Comparison of ENCODE assay signal across 16 cellular contexts in the genomic region with DNA sequence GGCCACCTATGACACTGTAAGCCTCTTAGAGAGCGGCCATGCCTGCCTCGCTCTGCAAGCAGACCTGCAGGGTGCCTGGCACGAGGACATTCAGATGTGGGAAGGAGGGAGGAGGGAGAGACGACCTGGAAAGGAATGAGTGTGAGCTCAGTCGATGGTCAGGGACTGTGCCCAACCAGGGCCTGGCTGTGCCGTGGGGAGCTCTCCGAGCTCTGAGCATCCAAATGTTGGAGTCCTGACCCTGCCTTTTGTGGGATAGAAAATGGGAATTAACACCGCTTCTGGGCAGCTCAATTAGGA. TPM values are rescaled to one million over a fixed set of nuclear protein-coding genes. Genes with fewer than 3 reads are reported as not detected.
DNase-seq lines count a peak whose midpoint lies in the region; ATAC-seq, FAIRE-seq and TF ChIP-seq lines count a peak whose summit lies in the region.
"Had no signal": no experiment of that assay in that cellular context is flagged by ENCODE, and none has a peak within 500 bp of the region (broad histone marks: within the 10 kb centered on the region; RNA-seq: fewer than 3 reads in every experiment).

No MANE protein-coding gene starts in this region.

- no TSS peak for BruUV-seq in PC-3 (replicated peaks; lab: Mats Ljungman, UMichigan)

- no peaks in the 10 kb centered on the region for H3K9me3 ChIP-seq in CD4-positive, CD25-positive, alpha-beta regulatory T cell (ENCODE audit: control insufficient read depth in 2 of 2, low read length in 2 of 2)
- no peaks in the 10 kb centered on the region for H3K9me3 ChIP-seq in PC-3 (ENCODE audit: low read length)
- H3K9me3 ChIP-seq in endodermal cell (ENCODE audit: control insufficient read depth, low read length) = no peaks in the 10 kb centered on the region
- peaks cover 0 to 2% of the 10 kb centered on the region in 2 donors for H3K9me3 ChIP-seq in neuronal stem cell (replicated peaks in 1 of 2; ENCODE audit: control insufficient read depth in 2 of 2, insufficient read depth in 1 of 2, low read depth in 1 of 2, low read length in 2 of 2)
- H3K9me3 ChIP-seq: prostate gland had no signal

- H3K23ac ChIP-seq in neuronal stem cell (ENCODE audit: low read depth, low read length, poor library complexity) = peak overlapping the region; percentile 32

- peak overlapping the region; percentile 4 for H2BK5ac ChIP-seq in neuronal stem cell (ENCODE audit: low read length)

- POLR2A ChIA-PET in PC-3 (lab: Charles Lee; ENCODE audit: unreplicated experiment) = no interaction called here

- H3K14ac ChIP-seq in neuronal stem cell (ENCODE audit: low read length) = no peak overlapping the region

- no peak overlapping the region for H3K4me3 ChIP-seq in CD4-positive, CD25-positive, alpha-beta regulatory T cell (ENCODE audit: low read depth, low read length)
- H3K4me3 ChIP-seq in PC-3 (ENCODE audit: low read length) = no peak overlapping the region
- no peak overlapping the region for H3K4me3 ChIP-seq in endodermal cell (ENCODE audit: low read length)
- no peak overlapping the region for H3K4me3 ChIP-seq in neuronal stem cell (ENCODE audit: low read length in 2 of 2)
- H3K4me3 ChIP-seq: GM23248, prostate gland had no signal

- peak overlapping the region; percentile 89 for H3K9ac ChIP-seq in PC-3 (ENCODE audit: low read length)
- H3K9ac ChIP-seq in endodermal cell (ENCODE audit: extremely low read depth, low read length, poor library complexity, severe bottlenecking) = no peak overlapping the region
- peak overlapping the region; percentile 84 for H3K9ac ChIP-seq in neuronal stem cell (ENCODE audit: low read depth, low read length, poor library complexity)

- H3K79me1 ChIP-seq in neuronal stem cell (ENCODE audit: low read depth, low read length) = no peaks in the 10 kb centered on the region

- ATAC-seq in CD4-positive, CD25-positive, alpha-beta regulatory T cell (ENCODE audit: low read depth in 2 of 2) = no peak
- ATAC-seq in PC-3 = no peak
- ATAC-seq in stimulated activated naive CD8-positive, alpha-beta T cell treated with anti-CD3 and anti-CD28 coated beads, Interleukin-15, Interleukin-2, amounts not matched to agents 100 U/mL and 50 U/mL, for 24 hours = no peak

- intact Hi-C loops in PC-3 (cut with micrococcal nuclease) = loop anchor here (1.0 kb wide), 1 partner anchor 51 kb away; no protein-coding TSS in a partner anchor

- H2AFZ ChIP-seq in PC-3 (ENCODE audit: low read length) = no peak overlapping the region
- peak overlapping the region; percentile 90 for H2AFZ ChIP-seq in neuronal stem cell (ENCODE audit: low read length)

- peaks cover 8% of the 10 kb centered on the region for H4K20me1 ChIP-seq in PC-3 (ENCODE audit: low read length)

- H3K79me2 ChIP-seq in PC-3 (ENCODE audit: low read length) = peaks cover 8% of the 10 kb centered on the region

- H2BK12ac ChIP-seq in neuronal stem cell (ENCODE audit: low read length) = peak overlapping the region; percentile 8

- H3K18ac ChIP-seq in neuronal stem cell (ENCODE audit: low read length) = peak overlapping the region; percentile 95

- H3K9me2 ChIP-seq in PC-3 (replicated peaks; ENCODE audit: low read length) = no peaks in the 10 kb centered on the region

- H3K27me3 ChIP-seq in CD4-positive, CD25-positive, alpha-beta regulatory T cell (ENCODE audit: control insufficient read depth, insufficient read depth, low read length) = no peaks in the 10 kb centered on the region
- H3K27me3 ChIP-seq in PC-3 (ENCODE audit: low read length) (no peaks in the 10 kb centered on the region), endodermal cell (ENCODE audit: control insufficient read depth, insufficient read depth, low read length, poor library complexity, severe bottlenecking) (no peaks in the 10 kb centered on the region), neuronal stem cell (ENCODE audit: control insufficient read depth in 3 of 3, insufficient read depth in 3 of 3, low read depth in 1 of 3, low read length in 3 of 3) (no peaks in the 10 kb centered on the region)

- H3F3A ChIP-seq in PC-3 (ENCODE audit: low read length, unreplicated experiment) = peaks cover 15% of the 10 kb centered on the region

- no peak overlapping the region for H2BK120ac ChIP-seq in neuronal stem cell (ENCODE audit: low read depth, low read length)

- H3K9me3 Mint-ChIP-seq in CD4-positive, CD25-positive, alpha-beta regulatory T cell = peaks cover 0 to 2% (median 0%) of the 10 kb centered on the region in 7 donors
- no peaks in the 10 kb centered on the region for H3K9me3 Mint-ChIP-seq in endodermal cell

- peak overlapping the region; percentile 68; the same call in 1 of the 2 replicates for H3K4me2 ChIP-seq in PC-3 (ENCODE audit: low read length)
- H3K4me2 ChIP-seq in neuronal stem cell (ENCODE audit: insufficient read depth, low read length, poor library complexity, severe bottlenecking) = no peak overlapping the region

- TF ChIP-seq CTCF in PC-3 (conservative IDR thresholded peaks at IDR 0.05; ENCODE audit: low read depth, low read length) = no peak
- no peak for TF ChIP-seq CTCF in endodermal cell (conservative IDR thresholded peaks at IDR 0.05)

- peaks cover 9% of the 10 kb centered on the region for H3K36me3 ChIP-seq in CD4-positive, CD25-positive, alpha-beta regulatory T cell (ENCODE audit: control insufficient read depth, insufficient read depth, low read length)
- peaks cover 9% of the 10 kb centered on the region for H3K36me3 ChIP-seq in PC-3 (ENCODE audit: low read depth, low read length)
- H3K36me3 ChIP-seq in endodermal cell (ENCODE audit: control insufficient read depth, insufficient read depth, low read length) = peaks cover 13% of the 10 kb centered on the region
- H3K36me3 ChIP-seq in neuronal stem cell (replicated peaks in 1 of 2; ENCODE audit: control insufficient read depth in 2 of 2, insufficient read depth in 2 of 2, low read length in 2 of 2) = peaks cover 8 to 16% of the 10 kb centered on the region in 2 donors
- H3K36me3 ChIP-seq: prostate gland had no signal

- no peak overlapping the region for H4K8ac ChIP-seq in neuronal stem cell (ENCODE audit: low read depth, low read length)

- 68 to 82% methylated on average over 5 to 8 of the region's 8 CpGs for WGBS in endodermal cell (ENCODE audit: insufficient coverage in 1 of 2, insufficient read length in 1 of 2), 2 experiments
- no CpG with 5 or more reads among the region's 8 CpGs for WGBS in neuronal stem cell (ENCODE audit: extremely low coverage in 2 of 2, insufficient read length in 2 of 2, insufficient replicate concordance in 1 of 2), 2 donors

- no peak for DNase-seq in CD4-positive, CD25-positive, alpha-beta regulatory T cell
- DNase-seq in PC-3 (no peak), endodermal cell (peak; percentile 67), neuronal stem cell (ENCODE audit: low spot score) (no peak), SKM-1 treated with dmso at 0.1 percent for 144 hours (lab: John Stamatoyannopoulos, UW; ENCODE audit: unreplicated experiment) (no peak), H54 (ENCODE audit: insufficient read length, low spot score) (no peak)
- DNase-seq in stimulated activated naive CD8-positive, alpha-beta T cell treated with anti-CD3 and anti-CD28 coated beads, Interleukin-15, Interleukin-2, amounts not matched to agents 100 U/mL and 50 U/mL, for 24 hours = no peak
- DNase-seq in stimulated activated CD4-positive, alpha-beta T cell treated with anti-CD3 and anti-CD28 coated beads, Interleukin-4, amount 100 ng/mL, for 1 hour = no peak
- DNase-seq: activated CD8-positive, alpha-beta memory T cell treated with anti-CD3 and anti-CD28 coated beads for 24 hours; central memory CD4-positive, alpha-beta T cell; NCI-H2171 treated with DMSO at 0.1 percent for 48 hours; RPMI8226; stimulated activated CD4-positive, alpha-beta T cell treated with anti-CD3 and anti-CD28 coated beads, Interleukin-1b, Interleukin-23, amount 100 ng/mL, for 48 hours had no signal

- peaks cover 2% of the 10 kb centered on the region for H3K36me3 Mint-ChIP-seq in CD4-positive, CD25-positive, alpha-beta regulatory T cell
- peaks cover 9% of the 10 kb centered on the region for H3K36me3 Mint-ChIP-seq in endodermal cell (ENCODE audit: low read depth)

- H3K4ac ChIP-seq in neuronal stem cell (ENCODE audit: low read length) = no peak overlapping the region

- peak overlapping the region; percentile 10 for H2AK5ac ChIP-seq in neuronal stem cell (ENCODE audit: low read depth, low read length)

- CTCF ChIA-PET in PC-3 (lab: Charles Lee) = no interaction called here

- peak overlapping the region; percentile 84 for H2BK15ac ChIP-seq in neuronal stem cell (ENCODE audit: low read length)

- H3K4me1 ChIP-seq in CD4-positive, CD25-positive, alpha-beta regulatory T cell (ENCODE audit: control insufficient read depth, insufficient read depth, low read length, poor library complexity, severe bottlenecking) = no peaks in the 10 kb centered on the region
- peaks cover 33% of the 10 kb centered on the region for H3K4me1 ChIP-seq in PC-3 (ENCODE audit: insufficient read depth, low read length)
- no peaks in the 10 kb centered on the region for H3K4me1 ChIP-seq in endodermal cell (ENCODE audit: control insufficient read depth, insufficient read depth, low read length)
- peaks cover 16 to 23% of the 10 kb centered on the region in 2 donors for H3K4me1 ChIP-seq in neuronal stem cell (ENCODE audit: control insufficient read depth in 2 of 2, insufficient read depth in 1 of 2, low read depth in 1 of 2, low read length in 2 of 2)
- H3K4me1 ChIP-seq: prostate gland had no signal

- peaks cover under 1 to 8% (median 5%) of the 10 kb centered on the region in 4 donors for H3K4me1 Mint-ChIP-seq in CD4-positive, CD25-positive, alpha-beta regulatory T cell
- H3K4me1 Mint-ChIP-seq in endodermal cell = peaks cover 38% of the 10 kb centered on the region

- H3K27me3 Mint-ChIP-seq in CD4-positive, CD25-positive, alpha-beta regulatory T cell = no peaks in the 10 kb centered on the region
- H3K27me3 Mint-ChIP-seq in endodermal cell (ENCODE audit: insufficient read depth) = no peaks in the 10 kb centered on the region

- no peak for TF ChIP-seq POLR2A in H54 (IDR thresholded peaks at IDR 0.05; ENCODE audit: low read depth, low read length)

- FAIRE-seq in H54 (lab: Jason Lieb, UNC) = no peak
- FAIRE-seq: GM12891 had no signal

- H4K91ac ChIP-seq in neuronal stem cell (ENCODE audit: low read depth, low read length, poor library complexity) = no peak overlapping the region

- no peak overlapping the region for H3K27ac ChIP-seq in CD4-positive, CD25-positive, alpha-beta regulatory T cell (ENCODE audit: insufficient read depth, low read length, poor library complexity, severe bottlenecking)
- H3K27ac ChIP-seq in PC-3 (ENCODE audit: low read length) = peak overlapping the region; percentile 97
- H3K27ac ChIP-seq in endodermal cell (ENCODE audit: low read depth, low read length) = no peak overlapping the region
- H3K27ac ChIP-seq in neuronal stem cell (replicated peaks; ENCODE audit: low read length) = no peak overlapping the region
- H3K27ac ChIP-seq: prostate gland had no signal

- peak overlapping the region in 2 of 3 donors; percentile 36 to 78 for H3K27ac Mint-ChIP-seq in CD4-positive, CD25-positive, alpha-beta regulatory T cell
- peak overlapping the region; percentile 87 for H3K27ac Mint-ChIP-seq in endodermal cell

- no peak overlapping the region for H3K4me3 Mint-ChIP-seq in CD4-positive, CD25-positive, alpha-beta regulatory T cell
- no peak overlapping the region for H3K4me3 Mint-ChIP-seq in endodermal cell

RNA-seq across cellular contexts. Expression of gene CSTB, which starts 7.3 kb away (rescaled TPM):
- 24.5 TPM for total RNA-seq in CD4-positive, CD25-positive, alpha-beta regulatory T cell
- 100 to 1,000 TPM in 2 of 4 donors, 10 to 100 TPM in 2; 83.8 to 138 (median 93.9) TPM for polyA plus RNA-seq in CD4-positive, CD25-positive, alpha-beta regulatory T cell
- 99.2 and 151 TPM in 2 replicates for total RNA-seq in PC-3 (2014; rRNA removed)
- 10 to 100 TPM; 50.0 to 54.5 TPM for total RNA-seq in endodermal cell
- polyA plus RNA-seq in endodermal cell (2013, experiment 1 of 2) = 36.1 TPM
- 33.5 TPM for polyA plus RNA-seq in endodermal cell (2013, experiment 2 of 2)
- polyA plus RNA-seq in neuronal stem cell (2013, experiment 1 of 2) = 86.0 TPM
- 88.8 TPM for polyA plus RNA-seq in neuronal stem cell (2013, experiment 2 of 2)

RNA-seq across cellular contexts. Expression of gene RRP1, which starts 20.6 kb away (rescaled TPM):
- 24.1 TPM for total RNA-seq in CD4-positive, CD25-positive, alpha-beta regulatory T cell
- 10 to 100 TPM; 12.1 to 17.3 (median 14.2) TPM for polyA plus RNA-seq in CD4-positive, CD25-positive, alpha-beta regulatory T cell
- 76.4 and 96.6 TPM in 2 replicates for total RNA-seq in PC-3 (2014; rRNA removed)
- total RNA-seq in endodermal cell = 10 to 100 TPM; 36.4 to 36.7 TPM
- polyA plus RNA-seq in endodermal cell (2013, experiment 1 of 2) = 29.7 TPM
- polyA plus RNA-seq in endodermal cell (2013, experiment 2 of 2) = 24.5 TPM
- 18.5 TPM for polyA plus RNA-seq in neuronal stem cell (2013, experiment 1 of 2)
- 19.3 TPM for polyA plus RNA-seq in neuronal stem cell (2013, experiment 2 of 2)

RNA-seq across cellular contexts. Expression of gene PDXK, which starts 49.9 kb away (rescaled TPM):
- 80.9 TPM for total RNA-seq in CD4-positive, CD25-positive, alpha-beta regulatory T cell
- polyA plus RNA-seq in CD4-positive, CD25-positive, alpha-beta regulatory T cell = 10 to 100 TPM; 28.5 to 73.1 (median 36.7) TPM
- total RNA-seq in PC-3 (2014; rRNA removed) = 423 and 464 TPM in 2 replicates
- 100 to 1,000 TPM in 1 of 2 donors, 10 to 100 TPM in 1; 90.9 to 105 TPM for total RNA-seq in endodermal cell
- 35.6 TPM for polyA plus RNA-seq in endodermal cell (2013, experiment 1 of 2)
- polyA plus RNA-seq in endodermal cell (2013, experiment 2 of 2) = 40.5 TPM
- 29.4 TPM for polyA plus RNA-seq in neuronal stem cell (2013, experiment 1 of 2)
- polyA plus RNA-seq in neuronal stem cell (2013, experiment 2 of 2) = 26.2 TPM
